ENCODE assay signal across 18 cellular contexts in the genomic region with DNA sequence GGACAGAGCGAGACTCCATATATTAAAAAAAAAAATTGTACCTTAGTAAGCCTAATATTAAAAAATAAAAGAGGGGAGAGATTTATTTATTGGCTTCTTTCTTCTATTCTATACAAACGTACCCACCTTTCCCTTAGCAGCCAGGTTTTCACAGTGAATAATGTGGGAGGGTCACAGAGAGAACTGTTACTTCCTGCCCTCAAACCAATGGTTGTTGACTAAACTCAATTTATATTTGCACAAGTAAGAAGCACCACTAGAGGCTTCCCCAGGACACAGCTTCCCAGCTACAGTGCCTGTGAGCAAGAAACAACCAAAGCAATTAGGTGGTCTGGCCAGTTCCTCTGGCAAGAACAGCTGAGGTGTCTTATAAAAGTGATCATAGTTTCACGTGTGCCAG. TPM values are rescaled to one million over a fixed set of nuclear protein-coding genes. Genes with fewer than 3 reads are reported as not detected.
DNase-seq lines count a peak whose midpoint lies in the region; ATAC-seq, FAIRE-seq and TF ChIP-seq lines count a peak whose summit lies in the region.
"Had no signal": no experiment of that assay in that cellular context is flagged by ENCODE, and none has a peak within 500 bp of the region (broad histone marks: within the 10 kb centered on the region; RNA-seq: fewer than 3 reads in every experiment).

No MANE protein-coding gene starts in this region.

- peaks cover 12% of the 10 kb centered on the region for H3K9me3 Mint-ChIP-seq in activated CD4-positive, alpha-beta T cell treated with anti-CD3 and anti-CD28 coated beads, Interleukin-2, amount 10 ng/mL, durations not matched to agents 24 days and 14 days
- peaks cover 0 to 1% (median 0%) of the 10 kb centered on the region in 6 donors for H3K9me3 Mint-ChIP-seq in immature natural killer cell
- peaks cover 2% of the 10 kb centered on the region for H3K9me3 Mint-ChIP-seq in stimulated activated effector memory CD8-positive, alpha-beta T cell treated with anti-CD3 and anti-CD28 coated beads, Interleukin-12 subunit alpha, Interleukin-12 subunit beta, amount 100 ng/mL, for 72 hours
- H3K9me3 Mint-ChIP-seq: GM23338 had no signal

- H3K27ac ChIP-seq in Panc1 (ENCODE audit: low read length) (no peak overlapping the region), pancreas (no peak overlapping the region)
- H3K27ac ChIP-seq in effector memory CD4-positive, alpha-beta T cell (ENCODE audit: insufficient read depth, low read length, poor library complexity, severe bottlenecking) = no peak overlapping the region
- H3K27ac ChIP-seq: C4-2B had no signal

- peak; percentile 41 for DNase-seq in activated CD4-positive, alpha-beta T cell treated with anti-CD3 and anti-CD28 coated beads, Interleukin-2, amount 10 ng/mL, durations not matched to agents 24 days and 14 days
- no peak for DNase-seq in activated CD4-positive, alpha-beta T cell treated with anti-CD3 and anti-CD28 coated beads, Interleukin-2, amount 50 U/mL, for 48 hours
- DNase-seq in Panc1 (ENCODE audit: low read depth, low spot score) = no peak
- DNase-seq in immature natural killer cell = peak; percentile 44 to 58 (median 48)
- no peak for DNase-seq in stimulated activated effector memory CD8-positive, alpha-beta T cell treated with anti-CD3 and anti-CD28 coated beads, Interleukin-12 subunit alpha, Interleukin-12 subunit beta, amount 100 ng/mL, for 72 hours (ENCODE audit: low spot score in 2 of 2)
- no peak for DNase-seq in pancreas
- DNase-seq in effector memory CD4-positive, alpha-beta T cell = no peak
- DNase-seq: BE2C; CD4-positive, alpha-beta memory T cell; COR-L47; DMS153; H7 had no signal

- peaks cover 9% of the 10 kb centered on the region for H3K27me3 Mint-ChIP-seq in activated CD4-positive, alpha-beta T cell treated with anti-CD3 and anti-CD28 coated beads, Interleukin-2, amount 10 ng/mL, durations not matched to agents 24 days and 14 days
- H3K27me3 Mint-ChIP-seq in immature natural killer cell (ENCODE audit: low read depth in 3 of 3) = peaks cover 0 to 1% (median 0%) of the 10 kb centered on the region in 3 donors

- POLR2A ChIA-PET in Panc1 (lab: Charles Lee) = interaction anchor here (0.6 kb wide), 1 partner anchor 710 kb away, joined by 3 read pairs; no protein-coding TSS in a partner anchor

- H3K4me3 Mint-ChIP-seq in activated CD4-positive, alpha-beta T cell treated with anti-CD3 and anti-CD28 coated beads, Interleukin-2, amount 10 ng/mL, durations not matched to agents 24 days and 14 days = no peak overlapping the region
- peak overlapping the region; percentile 55 to 80 (median 75) for H3K4me3 Mint-ChIP-seq in immature natural killer cell
- H3K4me3 Mint-ChIP-seq in stimulated activated effector memory CD8-positive, alpha-beta T cell treated with anti-CD3 and anti-CD28 coated beads, Interleukin-12 subunit alpha, Interleukin-12 subunit beta, amount 100 ng/mL, for 72 hours = no peak overlapping the region
- H3K4me3 Mint-ChIP-seq: GM23338 had no signal

- H3K36me3 ChIP-seq in Panc1 (ENCODE audit: control insufficient read depth, insufficient read depth, low read length) (no peaks in the 10 kb centered on the region), pancreas (no peaks in the 10 kb centered on the region)
- no peaks in the 10 kb centered on the region for H3K36me3 ChIP-seq in effector memory CD4-positive, alpha-beta T cell (ENCODE audit: control insufficient read depth, insufficient read depth, low read length)
- H3K36me3 ChIP-seq: BE2C had no signal

- no peak for FAIRE-seq in pancreas (lab: Jason Lieb, UNC)
- FAIRE-seq: A204.1 had no signal

- intact Hi-C loops in activated CD4-positive, alpha-beta T cell treated with anti-CD3 and anti-CD28 coated beads, Interleukin-2, amount 10 ng/mL, durations not matched to agents 24 days and 14 days (cut with micrococcal nuclease) = no loop called here
- intact Hi-C loops in Panc1 (cut with micrococcal nuclease; ENCODE audit: unreplicated experiment) (no loop called here), pancreas (cut with DNase I) (no loop called here)

- H3K9me3 ChIP-seq in Panc1 (ENCODE audit: control insufficient read depth, insufficient read depth, low read depth, low read length) (no peaks in the 10 kb centered on the region), pancreas (no peaks in the 10 kb centered on the region)
- H3K9me3 ChIP-seq in effector memory CD4-positive, alpha-beta T cell (ENCODE audit: control insufficient read depth, low read length) = no peaks in the 10 kb centered on the region
- H3K9me3 ChIP-seq: BE2C had no signal

- no peak overlapping the region for H3K27ac Mint-ChIP-seq in activated CD4-positive, alpha-beta T cell treated with anti-CD3 and anti-CD28 coated beads, Interleukin-2, amount 10 ng/mL, durations not matched to agents 24 days and 14 days
- peak overlapping the region in 5 of 6 donors; percentile 65 to 83 (median 78) for H3K27ac Mint-ChIP-seq in immature natural killer cell
- H3K27ac Mint-ChIP-seq in stimulated activated effector memory CD8-positive, alpha-beta T cell treated with anti-CD3 and anti-CD28 coated beads, Interleukin-12 subunit alpha, Interleukin-12 subunit beta, amount 100 ng/mL, for 72 hours = no peak overlapping the region
- H3K27ac Mint-ChIP-seq: CD4-positive, alpha-beta memory T cell; GM23338 had no signal

- CTCF ChIA-PET in Panc1 (lab: Charles Lee) = interaction anchor here (1.4 kb wide), 1 partner anchor 9 kb away, joined by 3 read pairs; no protein-coding TSS in a partner anchor

- ATAC-seq in Panc1 (0 out of 2 replicates have a peak, but pooled peaks have one; percentile 40), HG02610 (IDR thresholded peaks at IDR 0.05; ENCODE audit: unreplicated experiment) (no peak), pancreas (no peak)
- peak; percentile 61 for ATAC-seq in stimulated activated effector memory CD8-positive, alpha-beta T cell treated with anti-CD3 and anti-CD28 coated beads, Interleukin-12 subunit alpha, Interleukin-12 subunit beta, amount 100 ng/mL, for 72 hours
- ATAC-seq: GM23338 had no signal

- H3K27me3 ChIP-seq in Panc1 (ENCODE audit: control insufficient read depth, insufficient read depth, low read length) (no peaks in the 10 kb centered on the region), pancreas (no peaks in the 10 kb centered on the region)
- H3K27me3 ChIP-seq in effector memory CD4-positive, alpha-beta T cell (replicated peaks; ENCODE audit: control insufficient read depth, insufficient read depth, low read length, poor library complexity, severe bottlenecking) = no peaks in the 10 kb centered on the region
- H3K27me3 ChIP-seq: BE2C had no signal

- peaks cover 9% of the 10 kb centered on the region for H3K4me1 ChIP-seq in Panc1 (ENCODE audit: control insufficient read depth, insufficient read depth, low read length)
- no peaks in the 10 kb centered on the region for H3K4me1 ChIP-seq in pancreas
- no peaks in the 10 kb centered on the region for H3K4me1 ChIP-seq in effector memory CD4-positive, alpha-beta T cell (ENCODE audit: control insufficient read depth, insufficient read depth, low read length, poor library complexity, severe bottlenecking)
- H3K4me1 ChIP-seq: BE2C had no signal

- in situ Hi-C loops in Panc1 (cut with HindIII; ENCODE audit: low pct_unique_long_range_greater_than_20kb, low sequenced_read_pairs) = no loop called here

- peaks cover 6% of the 10 kb centered on the region for H3K4me1 Mint-ChIP-seq in activated CD4-positive, alpha-beta T cell treated with anti-CD3 and anti-CD28 coated beads, Interleukin-2, amount 10 ng/mL, durations not matched to agents 24 days and 14 days
- peaks cover 42 to 51% of the 10 kb centered on the region in 2 donors for H3K4me1 Mint-ChIP-seq in immature natural killer cell
- peaks cover 12% of the 10 kb centered on the region for H3K4me1 Mint-ChIP-seq in stimulated activated effector memory CD8-positive, alpha-beta T cell treated with anti-CD3 and anti-CD28 coated beads, Interleukin-12 subunit alpha, Interleukin-12 subunit beta, amount 100 ng/mL, for 72 hours

- no TSS peak for BruUV-seq in Panc1 (replicated peaks; lab: Mats Ljungman, UMichigan)

- 76 to 80% methylated on average over 3 of the region's 3 CpGs for whole genome bisulfite sequencing in pancreas, 2 donors

- TF ChIP-seq CTCF in Panc1 (IDR thresholded peaks at IDR 0.05) = no peak
- no peak for TF ChIP-seq CTCF in pancreas (IDR thresholded peaks at IDR 0.05)

- no peaks in the 10 kb centered on the region for H3K36me3 Mint-ChIP-seq in activated CD4-positive, alpha-beta T cell treated with anti-CD3 and anti-CD28 coated beads, Interleukin-2, amount 10 ng/mL, durations not matched to agents 24 days and 14 days (ENCODE audit: low read depth)
- H3K36me3 Mint-ChIP-seq in immature natural killer cell = peaks cover 0 to 6% (median 0%) of the 10 kb centered on the region in 3 donors
- no peaks in the 10 kb centered on the region for H3K36me3 Mint-ChIP-seq in stimulated activated effector memory CD8-positive, alpha-beta T cell treated with anti-CD3 and anti-CD28 coated beads, Interleukin-12 subunit alpha, Interleukin-12 subunit beta, amount 100 ng/mL, for 72 hours
- H3K36me3 Mint-ChIP-seq: CD4-positive, alpha-beta memory T cell had no signal

- H3K4me3 ChIP-seq in Panc1 (ENCODE audit: low read depth in 2 of 2, low read length in 2 of 2) (no peak overlapping the region), pancreas (no peak overlapping the region)
- no peak overlapping the region for H3K4me3 ChIP-seq in effector memory CD4-positive, alpha-beta T cell (ENCODE audit: insufficient read depth, low read depth, low read length, poor library complexity, severe bottlenecking)
- H3K4me3 ChIP-seq: GM23338 had no signal

RNA-seq across cellular contexts. Expression of a gene that starts 28.9 kb away (rescaled TPM):
- total RNA-seq in activated CD4-positive, alpha-beta T cell treated with anti-CD3 and anti-CD28 coated beads, Interleukin-2, amount 10 ng/mL, durations not matched to agents 24 days and 14 days = not detected in 2 replicates
- total RNA-seq in Panc1 (2021; ENCODE audit: unreplicated experiment) (not detected), pancreas (under 1 TPM in 4 of 6 donors, not detected in 2; 0.03 to 0.06 (median 0.04) TPM)
- not detected for polyA plus RNA-seq in Panc1 (2012; ENCODE audit: insufficient read length)
- polyA plus RNA-seq in immature natural killer cell (not detected), pancreas (under 1 TPM; under 0.01 to 0.16 TPM)
- total RNA-seq: CD4-positive, alpha-beta memory T cell; Daoy had no signal
- polyA plus RNA-seq: AG04450; CD4-positive, alpha-beta memory T cell had no signal

Comparison
In these comparisons a context has a peak if more than half of its experiments do, and no peak if none do; other contexts are left out.
1. DNase-seq: peak in activated CD4-positive, alpha-beta T cell treated with anti-CD3 and anti-CD28 coated beads, Interleukin-2, amount 10 ng/mL, durations not matched to agents 24 days and 14 days (single experiment) and immature natural killer cell (3 of 3); none in activated CD4-positive, alpha-beta T cell treated with anti-CD3 and anti-CD28 coated beads, Interleukin-2, amount 50 U/mL, for 48 hours (0 of 2), Panc1 (single experiment), stimulated activated effector memory CD8-positive, alpha-beta T cell treated with anti-CD3 and anti-CD28 coated beads, Interleukin-12 subunit alpha, Interleukin-12 subunit beta, amount 100 ng/mL, for 72 hours (0 of 2), pancreas (0 of 6) and effector memory CD4-positive, alpha-beta T cell (0 of 3).
2. H3K27ac Mint-ChIP-seq: peak in immature natural killer cell (5 of 6); none in activated CD4-positive, alpha-beta T cell treated with anti-CD3 and anti-CD28 coated beads, Interleukin-2, amount 10 ng/mL, durations not matched to agents 24 days and 14 days (single experiment) and stimulated activated effector memory CD8-positive, alpha-beta T cell treated with anti-CD3 and anti-CD28 coated beads, Interleukin-12 subunit alpha, Interleukin-12 subunit beta, amount 100 ng/mL, for 72 hours (single experiment).
3. H3K4me3 Mint-ChIP-seq: peak in immature natural killer cell (5 of 5); none in activated CD4-positive, alpha-beta T cell treated with anti-CD3 and anti-CD28 coated beads, Interleukin-2, amount 10 ng/mL, durations not matched to agents 24 days and 14 days (single experiment) and stimulated activated effector memory CD8-positive, alpha-beta T cell treated with anti-CD3 and anti-CD28 coated beads, Interleukin-12 subunit alpha, Interleukin-12 subunit beta, amount 100 ng/mL, for 72 hours (single experiment).
4. ATAC-seq: peak in Panc1 (single experiment) and stimulated activated effector memory CD8-positive, alpha-beta T cell treated with anti-CD3 and anti-CD28 coated beads, Interleukin-12 subunit alpha, Interleukin-12 subunit beta, amount 100 ng/mL, for 72 hours (single experiment); none in HG02610 (single experiment) and pancreas (0 of 4).